In the genomic region with DNA sequence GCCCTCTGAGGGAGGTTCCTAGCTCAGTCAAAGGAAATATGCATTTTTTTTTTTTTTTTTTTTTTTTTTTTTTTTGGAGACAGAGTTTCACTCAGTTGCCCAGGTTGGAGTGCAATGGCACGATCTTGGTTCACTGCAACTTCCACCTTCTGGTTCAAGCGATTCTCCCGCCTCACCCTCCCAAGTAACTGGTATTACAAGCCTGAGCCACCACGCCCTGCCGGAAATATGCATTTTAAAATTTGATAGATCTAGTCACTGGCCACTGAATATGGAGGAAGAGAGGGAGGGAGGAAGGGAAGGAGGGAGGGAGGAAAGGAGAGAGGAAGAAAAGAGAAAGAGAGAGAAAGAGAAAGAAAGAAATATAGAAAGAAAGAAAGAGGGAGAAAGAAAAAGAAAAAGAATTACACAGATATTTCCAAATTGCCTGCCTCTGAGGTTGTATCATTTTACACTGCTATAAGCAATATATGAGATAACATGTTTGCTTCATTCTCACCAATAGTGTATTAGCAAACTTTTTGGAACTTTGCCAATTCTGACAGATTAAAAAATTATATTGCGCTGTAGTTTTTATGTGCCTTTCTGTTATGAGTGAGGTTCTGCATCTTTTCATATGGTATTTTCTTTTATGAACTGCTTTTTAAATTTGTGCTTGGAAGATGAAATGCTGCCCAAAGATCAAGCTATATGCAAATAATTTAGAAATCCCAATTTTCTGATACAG, we compare ENCODE assay signal across 32 cellular contexts.
"Had no signal": no experiment of that assay in that cellular context is flagged by ENCODE, and none has a peak within 500 bp of the region (broad histone marks: within the 10 kb centered on the region; RNA-seq: fewer than 3 reads in every experiment).

No MANE protein-coding gene starts in this region.

- H3K9me3 Mint-ChIP-seq: activated naive CD4-positive, alpha-beta T cell treated with anti-CD3 and anti-CD28 coated beads, Interleukin-2, amount 50 U/mL, for 72 hours; activated naive CD8-positive, alpha-beta T cell treated with anti-CD3 and anti-CD28 coated beads, Interleukin-2, amount 50 U/mL, for 24 hours; activated T-helper 1 cell treated with anti-CD3 and anti-CD28 coated beads, Interleukin-12 subunit alpha, Interleukin-12 subunit beta, Interleukin-2, Interleukin-4 antibody, amounts not matched to agents 30 ng/mL and 10 ng/mL and 1 ng/mL, durations not matched to agents 14 hours and 24 hours and 36 hours; central memory CD8-positive, alpha-beta T cell; WTC11 had no signal

- H3K36me3 ChIP-seq: ascending aorta, Peyer's patch, SJSA1 had no signal

- H3K9me3 ChIP-seq: ascending aorta, body of pancreas, Peyer's patch, SJSA1 had no signal

- H3K4me3 Mint-ChIP-seq: activated CD8-positive, alpha-beta T cell treated with anti-CD3 and anti-CD28 coated beads, Interleukin-2, amount 10 ng/mL, durations not matched to agents 7 days and 5 days; activated naive CD8-positive, alpha-beta T cell treated with anti-CD3 and anti-CD28 coated beads, Interleukin-2, amount 50 U/mL, for 24 hours; activated T-helper 1 cell treated with anti-CD3 and anti-CD28 coated beads, Interleukin-12 subunit alpha, Interleukin-12 subunit beta, Interleukin-2, Interleukin-4 antibody, amounts not matched to agents 30 ng/mL and 10 ng/mL and 1 ng/mL, durations not matched to agents 14 hours and 24 hours and 36 hours; central memory CD8-positive, alpha-beta T cell; WTC11 had no signal

- DNase-seq: activated CD4-positive, alpha-beta T cell treated with anti-CD3 and anti-CD28 coated beads for 48 hours; activated CD4-positive, alpha-beta T cell treated with anti-CD3 and anti-CD28 coated beads, Interleukin-2, amount 50 U/mL, for 4 hours; activated CD4-positive, CD25-positive, alpha-beta regulatory T cell treated with anti-CD3 and anti-CD28 coated beads, Interleukin-2, amount 50 U/mL, for 72 hours; activated CD8-positive, alpha-beta memory T cell treated with anti-CD3 and anti-CD28 coated beads, Interleukin-2, amount 50 U/mL, for 48 hours; activated CD8-positive, alpha-beta T cell treated with anti-CD3 and anti-CD28 coated beads, Interleukin-2, amount 10 ng/mL, durations not matched to agents 7 days and 5 days; activated effector memory CD4-positive, alpha-beta T cell treated with Interleukin-2 at 50 U/mL for 16 hours; activated naive CD4-positive, alpha-beta T cell; activated naive CD8-positive, alpha-beta T cell treated with anti-CD3 and anti-CD28 coated beads, Interleukin-2, amount 50 U/mL, for 24 hours; activated T-cell treated with anti-CD3 and anti-CD28 coated beads, Interleukin-2, amount 50 U/mL, for 1 hour; amniotic stem cell; body of pancreas; KG1; NCI-H1092; NCI-H1417; NCI-H1930; NCI-H446; NCI-H524; NCI-H748 treated with DMSO at 0.1 percent for 48 hours; NK-92 treated with Interleukin-12 subunit alpha and Interleukin-12 subunit beta, amount 100 ng/mL, for 24 hours; OCI-M1; Peyer's patch; SHP77; SW 1271 had no signal

- H3K27me3 ChIP-seq: ascending aorta, body of pancreas, Peyer's patch, SJSA1 had no signal

- ATAC-seq: activated CD8-positive, alpha-beta T cell treated with anti-CD3 and anti-CD28 coated beads, Interleukin-2, amount 10 ng/mL, durations not matched to agents 7 days and 5 days; activated naive CD4-positive, alpha-beta T cell treated with anti-CD3 and anti-CD28 coated beads, Interleukin-2, amount 50 U/mL, for 72 hours; activated naive CD8-positive, alpha-beta T cell treated with anti-CD3 and anti-CD28 coated beads, Interleukin-2, amount 50 U/mL, for 24 hours; body of pancreas; SK-N-SH treated with all-trans-retinoic acid at 6 μM for 48 hours; WTC11 had no signal

- H3K4me1 Mint-ChIP-seq: central memory CD8-positive, alpha-beta T cell had no signal

- H3K27me3 Mint-ChIP-seq: activated naive CD8-positive, alpha-beta T cell treated with anti-CD3 and anti-CD28 coated beads, Interleukin-2, amount 50 U/mL, for 24 hours had no signal

- H3K4me1 ChIP-seq: ascending aorta, body of pancreas, Peyer's patch had no signal

- H3K27ac ChIP-seq: ascending aorta, body of pancreas, Peyer's patch, RWPE1, SJSA1 had no signal

- H3K27ac Mint-ChIP-seq: activated CD8-positive, alpha-beta T cell treated with anti-CD3 and anti-CD28 coated beads, Interleukin-2, amount 10 ng/mL, durations not matched to agents 7 days and 5 days; activated naive CD4-positive, alpha-beta T cell treated with anti-CD3 and anti-CD28 coated beads, Interleukin-2, amount 50 U/mL, for 72 hours; activated naive CD8-positive, alpha-beta T cell treated with anti-CD3 and anti-CD28 coated beads, Interleukin-2, amount 50 U/mL, for 24 hours; activated T-helper 1 cell treated with anti-CD3 and anti-CD28 coated beads, Interleukin-12 subunit alpha, Interleukin-12 subunit beta, Interleukin-2, Interleukin-4 antibody, amounts not matched to agents 30 ng/mL and 10 ng/mL and 1 ng/mL, durations not matched to agents 14 hours and 24 hours and 36 hours; WTC11 had no signal

- H3K36me3 Mint-ChIP-seq: activated naive CD4-positive, alpha-beta T cell treated with anti-CD3 and anti-CD28 coated beads, Interleukin-2, amount 50 U/mL, for 72 hours; WTC11 had no signal

- FAIRE-seq: bronchial epithelial cell had no signal

- H3K4me3 ChIP-seq: ascending aorta, body of pancreas, Peyer's patch, SJSA1 had no signal
